In the genomic region with DNA sequence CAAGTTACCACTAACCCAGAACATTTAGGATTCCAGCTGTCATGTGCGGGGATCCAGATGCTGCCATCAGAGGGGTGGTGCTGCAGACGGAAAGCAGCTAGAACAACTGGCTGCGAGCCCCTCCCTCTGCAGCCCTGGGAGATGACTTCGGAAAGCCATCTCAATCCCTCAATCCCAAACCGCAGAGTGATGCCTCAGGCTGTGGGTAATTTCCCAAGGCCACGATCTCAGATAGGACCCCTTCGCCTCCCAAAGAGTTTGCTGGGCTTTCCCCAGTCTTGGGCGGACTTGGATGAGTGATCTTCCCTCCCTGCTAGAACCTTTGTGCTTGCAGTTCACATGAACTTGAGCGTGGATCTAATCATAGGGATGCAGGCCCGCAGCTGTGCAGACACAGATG, we compare ENCODE assay signal across 9 cellular contexts.
"Had no signal": no experiment of that assay in that cellular context is flagged by ENCODE, and none has a peak within 500 bp of the region (broad histone marks: within the 10 kb centered on the region; RNA-seq: fewer than 3 reads in every experiment).

No MANE protein-coding gene starts in this region.

- H3K4me2 ChIP-seq: GM23338 had no signal

- H3K9me3 Mint-ChIP-seq: GM23338, HFFc6 had no signal

- FAIRE-seq: H1, H54, HTR-8/SVneo, K562 had no signal

- ATAC-seq: GM23338, K562 had no signal

- H3K4me3 Mint-ChIP-seq: GM23338, H9, HFFc6 had no signal

- H2AFZ ChIP-seq: GM23338 had no signal

- H3K4me3 ChIP-seq: GM23338, K562 had no signal

- H3K27ac Mint-ChIP-seq: GM23338, H9, HFFc6 had no signal

- DNase-seq: H9, HCEC 1CT, HFFc6, IMR-90 had no signal
